ENCODE assay signal across 18 cellular contexts in genomic region chr9:106936680-106937079, GRCh38.
"Had no signal": no experiment of that assay in that cellular context is flagged by ENCODE, and none has a peak within 500 bp of the region (broad histone marks: within the 10 kb centered on the region; RNA-seq: fewer than 3 reads in every experiment).

No MANE protein-coding gene starts in this region.

- ATAC-seq: mucosa of descending colon; sciatic nerve; stimulated activated effector memory CD8-positive, alpha-beta T cell treated with anti-CD3 and anti-CD28 coated beads, Interleukin-12 subunit alpha, Interleukin-12 subunit beta, amount 100 ng/mL, for 72 hours; WTC11 had no signal

- H3K27ac ChIP-seq: parathyroid adenoma, stomach, suprapubic skin, transverse colon had no signal

- DNase-seq: activated gamma-delta T cell treated with Interleukin-2 at 50 U/mL for 16 hours; activated T-cell treated with anti-CD3 and anti-CD28 coated beads, Interleukin-2, amount 50 U/mL, for 1 hour; aorta; effector memory CD4-positive, alpha-beta T cell; glutamatergic neuron; mesenchymal stem cell; mucosa of descending colon; nephron progenitor cell; small intestine; stimulated activated CD4-positive, alpha-beta T cell treated with anti-CD3 and anti-CD28 coated beads, Interleukin-2, amount 100 ng/mL, for 24 hours; stomach; T-helper 9 cell; transverse colon had no signal

- H3K27me3 ChIP-seq: stomach, suprapubic skin, transverse colon had no signal

- H3K4me3 ChIP-seq: mucosa of descending colon, stomach, suprapubic skin, transverse colon had no signal

- H3K9me3 ChIP-seq: mucosa of descending colon, stomach, suprapubic skin, transverse colon had no signal

- H3K4me1 ChIP-seq: parathyroid adenoma, stomach, suprapubic skin, transverse colon had no signal
